In genomic region chr10:131748831-131749766, GRCh38 we compare ENCODE assay signal across 1 cellular context.
A peak's percentile ranks its signal among the peaks of the same experiment; 100 is the strongest.
TF ChIP-seq lines count a peak whose summit lies in the region.

No MANE protein-coding gene starts in this region.

TF ChIP-seq in HepG2, 621 proteins besides CTCF, POLR2A, EP300 and RAD21 (continued from another document and continues in another):
- TF ChIP-seq, protein P1, sequence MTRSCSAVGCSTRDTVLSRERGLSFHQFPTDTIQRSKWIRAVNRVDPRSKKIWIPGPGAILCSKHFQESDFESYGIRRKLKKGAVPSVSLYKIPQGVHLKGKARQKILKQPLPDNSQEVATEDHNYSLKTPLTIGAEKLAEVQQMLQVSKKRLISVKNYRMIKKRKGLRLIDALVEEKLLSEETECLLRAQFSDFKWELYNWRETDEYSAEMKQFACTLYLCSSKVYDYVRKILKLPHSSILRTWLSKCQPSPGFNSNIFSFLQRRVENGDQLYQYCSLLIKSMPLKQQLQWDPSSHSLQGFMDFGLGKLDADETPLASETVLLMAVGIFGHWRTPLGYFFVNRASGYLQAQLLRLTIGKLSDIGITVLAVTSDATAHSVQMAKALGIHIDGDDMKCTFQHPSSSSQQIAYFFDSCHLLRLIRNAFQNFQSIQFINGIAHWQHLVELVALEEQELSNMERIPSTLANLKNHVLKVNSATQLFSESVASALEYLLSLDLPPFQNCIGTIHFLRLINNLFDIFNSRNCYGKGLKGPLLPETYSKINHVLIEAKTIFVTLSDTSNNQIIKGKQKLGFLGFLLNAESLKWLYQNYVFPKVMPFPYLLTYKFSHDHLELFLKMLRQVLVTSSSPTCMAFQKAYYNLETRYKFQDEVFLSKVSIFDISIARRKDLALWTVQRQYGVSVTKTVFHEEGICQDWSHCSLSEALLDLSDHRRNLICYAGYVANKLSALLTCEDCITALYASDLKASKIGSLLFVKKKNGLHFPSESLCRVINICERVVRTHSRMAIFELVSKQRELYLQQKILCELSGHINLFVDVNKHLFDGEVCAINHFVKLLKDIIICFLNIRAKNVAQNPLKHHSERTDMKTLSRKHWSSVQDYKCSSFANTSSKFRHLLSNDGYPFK (CRISPR knock-in tag; IDR thresholded peaks at IDR 0.05; ENCODE audit: borderline replicate concordance), result no peak
- no peak for TF ChIP-seq KAT2B (IDR thresholded peaks at IDR 0.05; ENCODE audit: borderline replicate concordance, low read depth, low read length)
- TF ChIP-seq MAFF (IDR thresholded peaks at IDR 0.05; ENCODE audit: low read depth, low read length), result no peak
- no peak for TF ChIP-seq ZNF781 (CRISPR knock-in tag; IDR thresholded peaks at IDR 0.05; ENCODE audit: borderline replicate concordance, not compliant biosample characterization)
- TF ChIP-seq, protein P2, sequence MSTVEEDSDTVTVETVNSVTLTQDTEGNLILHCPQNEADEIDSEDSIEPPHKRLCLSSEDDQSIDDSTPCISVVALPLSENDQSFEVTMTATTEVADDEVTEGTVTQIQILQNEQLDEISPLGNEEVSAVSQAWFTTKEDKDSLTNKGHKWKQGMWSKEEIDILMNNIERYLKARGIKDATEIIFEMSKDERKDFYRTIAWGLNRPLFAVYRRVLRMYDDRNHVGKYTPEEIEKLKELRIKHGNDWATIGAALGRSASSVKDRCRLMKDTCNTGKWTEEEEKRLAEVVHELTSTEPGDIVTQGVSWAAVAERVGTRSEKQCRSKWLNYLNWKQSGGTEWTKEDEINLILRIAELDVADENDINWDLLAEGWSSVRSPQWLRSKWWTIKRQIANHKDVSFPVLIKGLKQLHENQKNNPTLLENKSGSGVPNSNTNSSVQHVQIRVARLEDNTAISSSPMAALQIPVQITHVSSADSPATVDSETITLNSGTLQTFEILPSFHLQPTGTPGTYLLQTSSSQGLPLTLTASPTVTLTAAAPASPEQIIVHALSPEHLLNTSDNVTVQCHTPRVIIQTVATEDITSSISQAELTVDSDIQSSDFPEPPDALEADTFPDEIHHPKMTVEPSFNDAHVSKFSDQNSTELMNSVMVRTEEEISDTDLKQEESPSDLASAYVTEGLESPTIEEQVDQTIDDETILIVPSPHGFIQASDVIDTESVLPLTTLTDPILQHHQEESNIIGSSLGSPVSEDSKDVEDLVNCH (CRISPR knock-in tag; IDR thresholded peaks at IDR 0.05), result no peak
- TF ChIP-seq, protein P3, sequence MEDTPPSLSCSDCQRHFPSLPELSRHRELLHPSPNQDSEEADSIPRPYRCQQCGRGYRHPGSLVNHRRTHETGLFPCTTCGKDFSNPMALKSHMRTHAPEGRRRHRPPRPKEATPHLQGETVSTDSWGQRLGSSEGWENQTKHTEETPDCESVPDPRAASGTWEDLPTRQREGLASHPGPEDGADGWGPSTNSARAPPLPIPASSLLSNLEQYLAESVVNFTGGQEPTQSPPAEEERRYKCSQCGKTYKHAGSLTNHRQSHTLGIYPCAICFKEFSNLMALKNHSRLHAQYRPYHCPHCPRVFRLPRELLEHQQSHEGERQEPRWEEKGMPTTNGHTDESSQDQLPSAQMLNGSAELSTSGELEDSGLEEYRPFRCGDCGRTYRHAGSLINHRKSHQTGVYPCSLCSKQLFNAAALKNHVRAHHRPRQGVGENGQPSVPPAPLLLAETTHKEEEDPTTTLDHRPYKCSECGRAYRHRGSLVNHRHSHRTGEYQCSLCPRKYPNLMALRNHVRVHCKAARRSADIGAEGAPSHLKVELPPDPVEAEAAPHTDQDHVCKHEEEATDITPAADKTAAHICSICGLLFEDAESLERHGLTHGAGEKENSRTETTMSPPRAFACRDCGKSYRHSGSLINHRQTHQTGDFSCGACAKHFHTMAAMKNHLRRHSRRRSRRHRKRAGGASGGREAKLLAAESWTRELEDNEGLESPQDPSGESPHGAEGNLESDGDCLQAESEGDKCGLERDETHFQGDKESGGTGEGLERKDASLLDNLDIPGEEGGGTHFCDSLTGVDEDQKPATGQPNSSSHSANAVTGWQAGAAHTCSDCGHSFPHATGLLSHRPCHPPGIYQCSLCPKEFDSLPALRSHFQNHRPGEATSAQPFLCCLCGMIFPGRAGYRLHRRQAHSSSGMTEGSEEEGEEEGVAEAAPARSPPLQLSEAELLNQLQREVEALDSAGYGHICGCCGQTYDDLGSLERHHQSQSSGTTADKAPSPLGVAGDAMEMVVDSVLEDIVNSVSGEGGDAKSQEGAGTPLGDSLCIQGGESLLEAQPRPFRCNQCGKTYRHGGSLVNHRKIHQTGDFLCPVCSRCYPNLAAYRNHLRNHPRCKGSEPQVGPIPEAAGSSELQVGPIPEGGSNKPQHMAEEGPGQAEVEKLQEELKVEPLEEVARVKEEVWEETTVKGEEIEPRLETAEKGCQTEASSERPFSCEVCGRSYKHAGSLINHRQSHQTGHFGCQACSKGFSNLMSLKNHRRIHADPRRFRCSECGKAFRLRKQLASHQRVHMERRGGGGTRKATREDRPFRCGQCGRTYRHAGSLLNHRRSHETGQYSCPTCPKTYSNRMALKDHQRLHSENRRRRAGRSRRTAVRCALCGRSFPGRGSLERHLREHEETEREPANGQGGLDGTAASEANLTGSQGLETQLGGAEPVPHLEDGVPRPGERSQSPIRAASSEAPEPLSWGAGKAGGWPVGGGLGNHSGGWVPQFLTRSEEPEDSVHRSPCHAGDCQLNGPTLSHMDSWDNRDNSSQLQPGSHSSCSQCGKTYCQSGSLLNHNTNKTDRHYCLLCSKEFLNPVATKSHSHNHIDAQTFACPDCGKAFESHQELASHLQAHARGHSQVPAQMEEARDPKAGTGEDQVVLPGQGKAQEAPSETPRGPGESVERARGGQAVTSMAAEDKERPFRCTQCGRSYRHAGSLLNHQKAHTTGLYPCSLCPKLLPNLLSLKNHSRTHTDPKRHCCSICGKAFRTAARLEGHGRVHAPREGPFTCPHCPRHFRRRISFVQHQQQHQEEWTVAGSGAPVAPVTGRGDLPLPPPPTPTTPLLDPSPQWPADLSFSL (CRISPR knock-in tag; IDR thresholded peaks at IDR 0.05), result peak; percentile 70
- TF ChIP-seq PLRG1 (conservative IDR thresholded peaks at IDR 0.05), result no peak
- TF ChIP-seq ARID2 (CRISPR knock-in tag; IDR thresholded peaks at IDR 0.05; ENCODE audit: borderline replicate concordance), result no peak
- no peak for TF ChIP-seq ZKSCAN8 (CRISPR knock-in tag; IDR thresholded peaks at IDR 0.05; ENCODE audit: borderline replicate concordance)
- no peak for TF ChIP-seq EED (CRISPR knock-in tag; IDR thresholded peaks at IDR 0.05)
- TF ChIP-seq SUZ12 (IDR thresholded peaks at IDR 0.05; ENCODE audit: low read depth, low read length), result no peak
- no peak for TF ChIP-seq THYN1 (CRISPR knock-in tag; IDR thresholded peaks at IDR 0.05; ENCODE audit: borderline replicate concordance, low read depth)
- TF ChIP-seq THAP7 (CRISPR knock-in tag; IDR thresholded peaks at IDR 0.05), result no peak
- no peak for TF ChIP-seq SYNCRIP (IDR thresholded peaks at IDR 0.05; ENCODE audit: insufficient read depth, low read depth, low read length)
- TF ChIP-seq ZNF639 (CRISPR knock-in tag; conservative IDR thresholded peaks at IDR 0.05), result no peak
- no peak for TF ChIP-seq ZBTB40 (IDR thresholded peaks at IDR 0.05)
- no peak for TF ChIP-seq ZBTB40 (CRISPR knock-in tag; IDR thresholded peaks at IDR 0.05)
- TF ChIP-seq ZNF562 (CRISPR knock-in tag; IDR thresholded peaks at IDR 0.05; ENCODE audit: borderline replicate concordance), result no peak
- TF ChIP-seq ZNF281 (CRISPR knock-in tag; IDR thresholded peaks at IDR 0.05; ENCODE audit: borderline replicate concordance), result no peak; the same call in 1 of the 2 replicates
- TF ChIP-seq DNMT3B (CRISPR knock-in tag; conservative IDR thresholded peaks at IDR 0.05), result no peak
- peak; percentile 61 for TF ChIP-seq ZNF549 (CRISPR knock-in tag; IDR thresholded peaks at IDR 0.05)
- no peak for TF ChIP-seq ZNF644 (CRISPR knock-in tag; IDR thresholded peaks at IDR 0.05; ENCODE audit: low read depth)
- peak; percentile 26; the same call in 1 of the 2 replicates for TF ChIP-seq MED1 (CRISPR knock-in tag; IDR thresholded peaks at IDR 0.05)
- no peak for TF ChIP-seq HMGA1 (CRISPR knock-in tag; conservative IDR thresholded peaks at IDR 0.05)
- TF ChIP-seq HOXD1 (CRISPR knock-in tag; IDR thresholded peaks at IDR 0.05), result no peak
- peak; percentile 34; the same call in 1 of the 2 replicates for TF ChIP-seq SMYD3 (CRISPR knock-in tag; IDR thresholded peaks at IDR 0.05)
- TF ChIP-seq NR1H2 (CRISPR knock-in tag; IDR thresholded peaks at IDR 0.05; ENCODE audit: borderline replicate concordance, low read depth), result no peak
- no peak for TF ChIP-seq NBN (conservative IDR thresholded peaks at IDR 0.05)
- TF ChIP-seq DNMT1 (CRISPR knock-in tag; IDR thresholded peaks at IDR 0.05), result no peak
